Comparison of ENCODE assay signal across 23 cellular contexts in the genomic region with DNA sequence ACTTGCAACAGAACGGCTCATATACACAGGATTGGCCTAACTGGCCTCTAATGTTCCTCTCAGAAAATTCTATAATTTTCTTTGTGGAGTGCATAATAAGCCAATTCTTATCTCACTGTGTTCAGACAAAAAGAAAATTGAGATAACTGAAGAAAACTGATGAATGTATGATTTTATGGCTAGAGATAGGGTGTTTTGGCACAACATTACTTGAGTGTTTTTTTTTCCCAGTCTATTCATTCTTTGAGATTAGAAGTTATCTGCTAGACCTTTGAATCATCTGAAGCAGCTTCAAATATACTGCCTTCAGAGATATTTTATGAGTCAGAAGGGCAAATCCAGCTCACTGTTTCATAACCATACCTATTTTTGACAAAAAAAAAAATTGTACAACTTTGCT.
A peak's percentile ranks its signal among the peaks of the same experiment; 100 is the strongest.
DNase-seq lines count a peak whose midpoint lies in the region; ATAC-seq and TF ChIP-seq lines count a peak whose summit lies in the region.
"Had no signal": no experiment of that assay in that cellular context is flagged by ENCODE, and none has a peak within 500 bp of the region (broad histone marks: within the 10 kb centered on the region; RNA-seq: fewer than 3 reads in every experiment).

No MANE protein-coding gene starts in this region.

- WGBS in suprapubic skin = 67% methylated on average over 1 of the region's 1 CpG

- ATAC-seq in activated CD4-positive, CD25-positive, alpha-beta regulatory T cell treated with anti-CD3 and anti-CD28 coated beads, Interleukin-2, amount 50 U/mL, for 24 hours = peak; percentile 81 to 84
- ATAC-seq in GM19455 (IDR thresholded peaks at IDR 0.05; ENCODE audit: unreplicated experiment) = no peak
- ATAC-seq: left colon, PC-3 had no signal

- H3K36me3 ChIP-seq in adipocyte (ENCODE audit: control insufficient read depth, insufficient read depth, low read length, severe bottlenecking) = no peaks in the 10 kb centered on the region
- H3K36me3 ChIP-seq in suprapubic skin = no peaks in the 10 kb centered on the region
- H3K36me3 ChIP-seq: BE2C, esophagus squamous epithelium had no signal

- H3K4me1 ChIP-seq in adipocyte (ENCODE audit: control insufficient read depth, insufficient read depth, low read length) (peaks cover 29% of the 10 kb centered on the region), suprapubic skin (peaks cover 33% of the 10 kb centered on the region)
- H3K4me1 ChIP-seq: BE2C had no signal

- H3K9ac ChIP-seq in adipocyte (ENCODE audit: low read length) = no peak overlapping the region

- no peak overlapping the region for H3K27ac ChIP-seq in suprapubic skin
- H3K27ac ChIP-seq: esophagus squamous epithelium had no signal

- no peak for TF ChIP-seq CTCF in suprapubic skin (IDR thresholded peaks at IDR 0.05)

- no peak for DNase-seq in activated CD4-positive, CD25-positive, alpha-beta regulatory T cell (lab: John Stamatoyannopoulos, UW)
- DNase-seq in HT1080 (ENCODE audit: low read depth) = peak; percentile 24
- peak; percentile 4 for DNase-seq in adipocyte (ENCODE audit: low read depth)
- peak; percentile 39 for DNase-seq in iris pigment epithelial cell (ENCODE audit: low read depth)
- no peak for DNase-seq in ecto neural progenitor cell (ENCODE audit: low spot score)
- DNase-seq in suprapubic skin (ENCODE audit: low spot score in 2 of 2) = no peak
- DNase-seq: activated CD8-positive, alpha-beta memory T cell treated with anti-CD3 and anti-CD28 coated beads, Interleukin-2, amount 50 U/mL, for 48 hours; BE2C; COR-L47; DMS79; effector memory CD4-positive, alpha-beta T cell; esophagus squamous epithelium; KBM-7; left colon; mesendoderm; NCI-H187; NCI-H748 treated with DMSO at 0.1 percent for 48 hours; PC-3; SHP77; stimulated activated CD4-positive, alpha-beta T cell treated with anti-CD3 and anti-CD28 coated beads, Interleukin-4, amount 100 ng/mL, for 4 hours; T-helper 1 cell had no signal

- H3K4me3 ChIP-seq in adipocyte (ENCODE audit: low read length) (no peak overlapping the region), suprapubic skin (no peak overlapping the region)
- H3K4me3 ChIP-seq: esophagus squamous epithelium had no signal

- TF ChIP-seq EP300 in suprapubic skin (IDR thresholded peaks at IDR 0.05) = no peak

- H3K9me3 ChIP-seq in adipocyte (ENCODE audit: control insufficient read depth, low read length) (no peaks in the 10 kb centered on the region), suprapubic skin (no peaks in the 10 kb centered on the region)
- H3K9me3 ChIP-seq: BE2C, esophagus squamous epithelium had no signal

- TF ChIP-seq POLR2A in suprapubic skin (IDR thresholded peaks at IDR 0.05) = no peak

- H3K27me3 ChIP-seq in adipocyte (replicated peaks; ENCODE audit: control insufficient read depth, insufficient read depth, low read length) (no peaks in the 10 kb centered on the region), suprapubic skin (no peaks in the 10 kb centered on the region)

Comparison
In these comparisons a context has a peak if more than half of its experiments do, and no peak if none do; other contexts are left out.
1. DNase-seq: peak in HT1080 (single experiment), adipocyte (single experiment) and iris pigment epithelial cell (single experiment); none in activated CD4-positive, CD25-positive, alpha-beta regulatory T cell (0 of 4), ecto neural progenitor cell (single experiment) and suprapubic skin (0 of 2).